8 cellular contexts compared by ENCODE assay signal in genomic region chr6:77457720-77458349, GRCh38. TPM values are rescaled to one million over a fixed set of nuclear protein-coding genes. Genes with fewer than 3 reads are reported as not detected.
DNase-seq lines count a peak whose midpoint lies in the region; ATAC-seq, FAIRE-seq and TF ChIP-seq lines count a peak whose summit lies in the region.

No MANE protein-coding gene starts in this region.

- intact Hi-C loops in heart right ventricle (cut with DNase I) = loop anchor here (5.0 to 10.0 kb wide), 7 partner anchors 123 to 1563 kb away; no protein-coding TSS in a partner anchor

- H3K27me3 Mint-ChIP-seq in activated CD8-positive, alpha-beta memory T cell treated with anti-CD3 and anti-CD28 coated beads, Interleukin-2, amount 10 ng/mL, durations not matched to agents 7 days and 5 days = peaks cover 37% of the 10 kb centered on the region

- H3K27ac Mint-ChIP-seq in activated CD8-positive, alpha-beta memory T cell treated with anti-CD3 and anti-CD28 coated beads, Interleukin-2, amount 10 ng/mL, durations not matched to agents 7 days and 5 days = no peak overlapping the region

- peak overlapping the region in 4 of 10 donors; percentile 14 to 70 (median 50) for H3K27ac ChIP-seq in heart right ventricle

- no peak overlapping the region for H3K4me3 Mint-ChIP-seq in activated CD8-positive, alpha-beta memory T cell treated with anti-CD3 and anti-CD28 coated beads, Interleukin-2, amount 10 ng/mL, durations not matched to agents 7 days and 5 days

- CTCF ChIA-PET in activated CD8-positive, alpha-beta memory T cell treated with anti-CD3 and anti-CD28 coated beads, Interleukin-2, amount 10 ng/mL, durations not matched to agents 7 days and 5 days (lab: Charles Lee) = interaction anchor here (0.7 to 1.8 kb wide), 2 partner anchors 9 to 58 kb away, joined by 3 to 4 read pairs; no protein-coding TSS in a partner anchor

- TF ChIP-seq CTCF in heart right ventricle (IDR thresholded peaks at IDR 0.05) = peak; percentile 30 to 79 (median 71)

- H3K36me3 ChIP-seq in heart right ventricle = no peaks in the 10 kb centered on the region

- H3K36me3 Mint-ChIP-seq in activated CD8-positive, alpha-beta memory T cell treated with anti-CD3 and anti-CD28 coated beads, Interleukin-2, amount 10 ng/mL, durations not matched to agents 7 days and 5 days = no peaks in the 10 kb centered on the region

- peaks cover 0 to 26% (median 18%) of the 10 kb centered on the region in 7 donors for H3K27me3 ChIP-seq in heart right ventricle

- no peaks in the 10 kb centered on the region for H3K9me3 ChIP-seq in heart right ventricle

- ATAC-seq in HG02870 (IDR thresholded peaks at IDR 0.05; ENCODE audit: unreplicated experiment) = peak; percentile 83
- no peak for ATAC-seq in activated CD8-positive, alpha-beta memory T cell treated with anti-CD3 and anti-CD28 coated beads, Interleukin-2, amount 10 ng/mL, durations not matched to agents 7 days and 5 days
- ATAC-seq in heart right ventricle = peak; percentile 79 to 90 (median 84)

- DNase-seq in Ammon's horn (ENCODE audit: low spot score) (peak; percentile 72), GM12891 (ENCODE audit: insufficient read length, low spot score) (no peak), NCI-H2171 (lab: John Stamatoyannopoulos, UW) (peak; percentile 12), heart right ventricle (peak; percentile 39 to 76), skeletal muscle cell (ENCODE audit: low read depth) (peak; percentile 89), GM12892 (ENCODE audit: insufficient read length) (no peak)
- DNase-seq in activated CD8-positive, alpha-beta memory T cell treated with anti-CD3 and anti-CD28 coated beads, Interleukin-2, amount 10 ng/mL, durations not matched to agents 7 days and 5 days = peak; percentile 55

- WGBS in heart right ventricle, 2 donors = 16 to 17% methylated on average over 6 of the region's 6 CpGs

- H3K4me3 ChIP-seq in heart right ventricle = no peak overlapping the region
- H3K4me3 ChIP-seq in skeletal muscle cell (ENCODE audit: low read depth, low read length) = no peak overlapping the region

- no peak for TF ChIP-seq POLR2A in GM12891 (IDR thresholded peaks at IDR 0.05; ENCODE audit: low read depth, low read length)
- TF ChIP-seq POLR2A in GM12892 (IDR thresholded peaks at IDR 0.05; ENCODE audit: low read depth, low read length) = no peak

- H3K4me1 Mint-ChIP-seq in activated CD8-positive, alpha-beta memory T cell treated with anti-CD3 and anti-CD28 coated beads, Interleukin-2, amount 10 ng/mL, durations not matched to agents 7 days and 5 days = peaks cover 3% of the 10 kb centered on the region

- H3K9me3 Mint-ChIP-seq in activated CD8-positive, alpha-beta memory T cell treated with anti-CD3 and anti-CD28 coated beads, Interleukin-2, amount 10 ng/mL, durations not matched to agents 7 days and 5 days (ENCODE audit: low read depth) = no peaks in the 10 kb centered on the region

- peak; percentile 64 for FAIRE-seq in GM12891 (lab: Jason Lieb, UNC)
- no peak for FAIRE-seq in GM12892 (lab: Jason Lieb, UNC)

- H3K4me1 ChIP-seq in heart right ventricle = peaks cover 0 to 11% (median under 1%) of the 10 kb centered on the region in 9 donors

TF ChIP-seq in GM12891, 5 proteins besides CTCF, POLR2A, EP300 and RAD21:
- TF ChIP-seq POU2F2 (IDR thresholded peaks at IDR 0.05; ENCODE audit: low read depth, low read length) = no peak

RNA-seq across cellular contexts. Expression of gene HTR1B, which starts 5.5 kb away (rescaled TPM):
- polyA plus RNA-seq in GM12891 (2012; ENCODE audit: low read depth, missing spikeins) = not detected
- total RNA-seq in activated CD8-positive, alpha-beta memory T cell treated with anti-CD3 and anti-CD28 coated beads, Interleukin-2, amount 10 ng/mL, durations not matched to agents 7 days and 5 days = not detected
- total RNA-seq in heart right ventricle = under 1 TPM in 1 of 10 donors, not detected in 9; 0.13 TPM
- polyA plus RNA-seq in heart right ventricle = under 1 TPM in 1 of 2 donors, not detected in 1; 0.12 TPM
- not detected for polyA plus RNA-seq in GM12892 (2012; ENCODE audit: missing spikeins)

Comparison
In these comparisons a context has a peak if more than half of its experiments do, and no peak if none do; other contexts are left out.
1. DNase-seq: peak in Ammon's horn (single experiment), NCI-H2171 (single experiment), activated CD8-positive, alpha-beta memory T cell treated with anti-CD3 and anti-CD28 coated beads, Interleukin-2, amount 10 ng/mL, durations not matched to agents 7 days and 5 days (single experiment), heart right ventricle (2 of 2) and skeletal muscle cell (single experiment); none in GM12891 (single experiment) and GM12892 (single experiment).